Comparison of ENCODE assay signal across 25 cellular contexts in the genomic region with DNA sequence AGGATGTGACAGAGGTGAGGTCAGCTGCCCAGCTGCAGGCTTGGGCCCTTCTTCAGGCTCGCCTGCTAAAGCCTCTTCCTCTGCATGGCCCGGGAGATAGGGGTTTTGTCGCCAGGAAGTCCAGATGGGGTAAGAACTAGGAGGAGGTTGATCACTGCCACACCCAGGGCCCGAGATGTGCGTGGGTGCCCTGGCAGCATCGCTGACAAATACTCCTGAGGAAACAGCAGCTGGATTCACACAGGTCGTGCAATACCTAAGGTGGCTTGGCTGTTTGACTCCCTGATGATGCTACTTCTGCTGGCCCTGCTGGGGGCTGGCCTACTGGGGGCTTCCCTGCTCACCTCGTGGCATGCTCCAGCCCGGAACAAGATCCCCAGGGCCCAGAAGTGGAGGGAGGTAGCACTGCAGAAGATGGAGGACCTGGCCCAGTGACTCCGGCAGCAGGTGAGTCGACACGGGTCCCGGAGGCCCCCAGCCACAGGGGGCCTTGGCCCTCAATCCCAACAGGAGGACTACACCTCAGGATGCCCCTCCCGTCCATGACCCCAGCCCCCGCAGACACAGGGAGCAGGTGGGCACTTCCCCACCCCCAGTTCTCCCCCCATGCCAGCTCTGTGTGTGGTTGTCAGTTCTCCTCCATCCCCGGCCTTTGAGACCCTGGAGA. TPM values are rescaled to one million over a fixed set of nuclear protein-coding genes. Genes with fewer than 3 reads are reported as not detected.
DNase-seq lines count a peak whose midpoint lies in the region; ATAC-seq, FAIRE-seq and TF ChIP-seq lines count a peak whose summit lies in the region.
"Had no signal": no experiment of that assay in that cellular context is flagged by ENCODE, and none has a peak within 500 bp of the region (broad histone marks: within the 10 kb centered on the region; RNA-seq: fewer than 3 reads in every experiment).

No MANE protein-coding gene starts in this region.

- H3K14ac ChIP-seq in H1 (ENCODE audit: insufficient read length), result no peak overlapping the region

- CTCF ChIA-PET in activated CD4-positive, alpha-beta T cell treated with anti-CD3 and anti-CD28 coated beads, Interleukin-2, amount 10 ng/mL, durations not matched to agents 7 days and 5 days (lab: Charles Lee), result no interaction called here
- CTCF ChIA-PET in activated CD4-positive, alpha-beta memory T cell treated with anti-CD3 and anti-CD28 coated beads for 36 hours (lab: Charles Lee), result interaction anchor here (1.1 to 1.3 kb wide), 2 partner anchors 18 to 23 kb away, joined by 3 read pairs; no protein-coding TSS in a partner anchor
- CTCF ChIA-PET in H1 (lab: Charles Lee; ENCODE audit: partially characterized antibody), result interaction anchor here (0.9 to 27.2 kb wide), 5 partner anchors 10 to 105 kb away, joined by 3 to 513 read pairs (median 4); no protein-coding TSS in a partner anchor

- no peak overlapping the region for H2BK120ac ChIP-seq in H1 (replicated peaks; ENCODE audit: low read depth, low read length)

- peak; percentile 46 for ATAC-seq in upper lobe of right lung

- no peak overlapping the region for H2BK20ac ChIP-seq in H1 (ENCODE audit: low read length)

- no peak for FAIRE-seq in H1 (lab: Jason Lieb, UNC)
- FAIRE-seq: H54 had no signal

- H3K4me2 ChIP-seq in H1 (ENCODE audit: insufficient read depth in 1 of 2, low read depth in 2 of 2, low read length in 2 of 2), result no peak overlapping the region
- H3K4me2 ChIP-seq: PC-9 had no signal

- H3K4me3 Mint-ChIP-seq in activated CD4-positive, alpha-beta T cell treated with anti-CD3 and anti-CD28 coated beads, Interleukin-2, amount 10 ng/mL, durations not matched to agents 7 days and 5 days, result no peak overlapping the region
- H3K4me3 Mint-ChIP-seq in activated CD4-positive, alpha-beta memory T cell treated with anti-CD3 and anti-CD28 coated beads for 36 hours, result peak overlapping the region; percentile 48

- no peaks in the 10 kb centered on the region for H3K79me1 ChIP-seq in H1 (ENCODE audit: low read depth, low read length)

- H4K8ac ChIP-seq in H1 (ENCODE audit: extremely low read depth, insufficient read depth, low read length), result peak overlapping the region; percentile 59; the same call in 1 of the 2 replicates

- H2AFZ ChIP-seq in H1 (ENCODE audit: low read length), result no peak overlapping the region
- H2AFZ ChIP-seq: PC-9 had no signal

- no peaks in the 10 kb centered on the region for H4K20me1 ChIP-seq in H1 (replicated peaks in 1 of 2; ENCODE audit: control insufficient read depth in 1 of 2, insufficient read depth in 2 of 2, low read length in 2 of 2)

- TF ChIP-seq EP300 in H1 (IDR thresholded peaks at IDR 0.05; ENCODE audit: borderline replicate concordance in 1 of 2, low read depth in 2 of 2, low read length in 2 of 2), result no peak
- TF ChIP-seq EP300 in transverse colon (IDR thresholded peaks at IDR 0.05; ENCODE audit: low read depth), result no peak

- H3K4me3 ChIP-seq in H1 (ENCODE audit: extremely low read depth in 1 of 4, insufficient read depth in 2 of 4, low read depth in 3 of 4, low read length in 4 of 4) (no peak overlapping the region), upper lobe of right lung (no peak overlapping the region), transverse colon (no peak overlapping the region)
- H3K4me3 ChIP-seq: PC-9, SK-N-MC had no signal

- intact Hi-C loops in activated CD4-positive, alpha-beta memory T cell treated with anti-CD3 and anti-CD28 coated beads for 36 hours (cut with micrococcal nuclease), result no loop called here
- intact Hi-C loops in upper lobe of right lung (cut with DNase I) (no loop called here), transverse colon (cut with DNase I; ENCODE audit: low total_unique reads) (no loop called here)

- no peak overlapping the region for H4K91ac ChIP-seq in H1 (replicated peaks; ENCODE audit: insufficient read length, low read length)

- H2BK15ac ChIP-seq in H1 (ENCODE audit: low read length), result no peak overlapping the region

- no peak for TF ChIP-seq POLR2A in H1 (IDR thresholded peaks at IDR 0.05; ENCODE audit: control extremely low read depth in 1 of 2, low read depth in 2 of 2, low read length in 2 of 2)
- TF ChIP-seq POLR2A in transverse colon (IDR thresholded peaks at IDR 0.05), result no peak

- H3K27me3 ChIP-seq in H1 (replicated peaks in 1 of 4; ENCODE audit: control insufficient read depth in 3 of 4, extremely low read depth in 1 of 4, insufficient read depth in 3 of 4, low read length in 3 of 4) (no peaks in the 10 kb centered on the region; a peak in 1 of 7 replicates), upper lobe of right lung (peaks cover 4% of the 10 kb centered on the region), transverse colon (peaks cover 15% of the 10 kb centered on the region)

- in situ Hi-C loops in transverse colon (cut with MboI; ENCODE audit: low pct_ligation_motif_present in 1 of 4, low pct_unique_long_range_greater_than_20kb in 1 of 4, low sequenced_read_pairs in 3 of 4), result no loop called here

- no peak overlapping the region for H3K56ac ChIP-seq in H1 (replicated peaks; ENCODE audit: insufficient read length, low read depth, low read length)

- H3K27ac Mint-ChIP-seq in activated CD4-positive, alpha-beta T cell treated with anti-CD3 and anti-CD28 coated beads, Interleukin-2, amount 10 ng/mL, durations not matched to agents 7 days and 5 days, result peak overlapping the region; percentile 16
- H3K27ac Mint-ChIP-seq in activated CD4-positive, alpha-beta memory T cell treated with anti-CD3 and anti-CD28 coated beads for 36 hours, result peak overlapping the region; percentile 69

- peaks cover 5% of the 10 kb centered on the region for H3K27me3 Mint-ChIP-seq in activated CD4-positive, alpha-beta T cell treated with anti-CD3 and anti-CD28 coated beads, Interleukin-2, amount 10 ng/mL, durations not matched to agents 7 days and 5 days
- H3K27me3 Mint-ChIP-seq in activated CD4-positive, alpha-beta memory T cell treated with anti-CD3 and anti-CD28 coated beads for 36 hours, result peaks cover 16% of the 10 kb centered on the region

- POLR2A ChIA-PET in activated CD4-positive, alpha-beta T cell treated with anti-CD3 and anti-CD28 coated beads, Interleukin-2, amount 10 ng/mL, durations not matched to agents 7 days and 5 days (lab: Charles Lee), result no interaction called here
- POLR2A ChIA-PET in activated CD4-positive, alpha-beta memory T cell treated with anti-CD3 and anti-CD28 coated beads for 36 hours (lab: Charles Lee), result no interaction called here
- POLR2A ChIA-PET in H1 (lab: Charles Lee; ENCODE audit: partially characterized antibody), result interaction anchor here (0.9 to 11.1 kb wide), 4 partner anchors 7 to 14 kb away, joined by 3 to 80 read pairs (median 3); no protein-coding TSS in a partner anchor

- H3K36me3 Mint-ChIP-seq in activated CD4-positive, alpha-beta T cell treated with anti-CD3 and anti-CD28 coated beads, Interleukin-2, amount 10 ng/mL, durations not matched to agents 7 days and 5 days (ENCODE audit: low read depth), result no peaks in the 10 kb centered on the region
- H3K36me3 Mint-ChIP-seq in activated CD4-positive, alpha-beta memory T cell treated with anti-CD3 and anti-CD28 coated beads for 36 hours, result no peaks in the 10 kb centered on the region

- no peaks in the 10 kb centered on the region for H3K36me3 ChIP-seq in H1 (ENCODE audit: control insufficient read depth in 2 of 4, insufficient read depth in 4 of 4, low read length in 3 of 4)
- no peaks in the 10 kb centered on the region for H3K36me3 ChIP-seq in upper lobe of right lung
- no peaks in the 10 kb centered on the region for H3K36me3 ChIP-seq in transverse colon

- no peak overlapping the region for H3K9ac ChIP-seq in H1 (replicated peaks in 1 of 4; ENCODE audit: extremely low read depth in 1 of 4, low read depth in 3 of 4, low read length in 3 of 4)

- no peaks in the 10 kb centered on the region for H3K9me3 ChIP-seq in H1 (ENCODE audit: insufficient read depth in 2 of 2, low read depth in 1 of 2, low read length in 1 of 2)
- H3K9me3 ChIP-seq in upper lobe of right lung, result no peaks in the 10 kb centered on the region
- no peaks in the 10 kb centered on the region for H3K9me3 ChIP-seq in transverse colon

- H3K79me2 ChIP-seq in H1 (ENCODE audit: control insufficient read depth in 1 of 2, insufficient read depth in 2 of 2, low read length in 2 of 2), result no peaks in the 10 kb centered on the region

- no peaks in the 10 kb centered on the region for H3K9me3 Mint-ChIP-seq in activated CD4-positive, alpha-beta T cell treated with anti-CD3 and anti-CD28 coated beads, Interleukin-2, amount 10 ng/mL, durations not matched to agents 7 days and 5 days
- no peaks in the 10 kb centered on the region for H3K9me3 Mint-ChIP-seq in activated CD4-positive, alpha-beta memory T cell treated with anti-CD3 and anti-CD28 coated beads for 36 hours

- WGBS in H1 (ENCODE audit: extremely low coverage in 1 of 2, insufficient coverage in 1 of 2, insufficient read length in 1 of 2, insufficient replicate concordance in 2 of 2, low coverage in 1 of 2, low lambda C conversion rate in 2 of 2, missing lambda C conversion rate in 1 of 2), 2 experiments, result 89% methylated on average over 16 of the region's 16 CpGs; no CpG with 5 or more reads in 1 of the 2 experiments
- WGBS in transverse colon (ENCODE audit: low coverage in 1 of 2), 2 donors, result 47% methylated on average over 7 of the region's 16 CpGs; no CpG with 5 or more reads in 1 of the 2 donors

- no peak overlapping the region for H2BK12ac ChIP-seq in H1 (ENCODE audit: low read depth, low read length)

- H3K18ac ChIP-seq in H1 (ENCODE audit: extremely low read depth, low read length), result no peak overlapping the region

- H2BK5ac ChIP-seq in H1 (ENCODE audit: low read depth, low read length), result no peak overlapping the region

- TF ChIP-seq CTCF in H1 (IDR thresholded peaks at IDR 0.05; ENCODE audit: control extremely low read depth in 1 of 3, insufficient read depth in 1 of 3, low read depth in 1 of 3, low read length in 3 of 3) (no peak), upper lobe of right lung (IDR thresholded peaks at IDR 0.05) (no peak), transverse colon (IDR thresholded peaks at IDR 0.05) (no peak)

- no peak for TF ChIP-seq RAD21 in H1 (IDR thresholded peaks at IDR 0.05 in 1 of 2, conservative IDR thresholded peaks at IDR 0.05 in 1 of 2; ENCODE audit: low read depth in 2 of 2, low read length in 2 of 2)

- H4K5ac ChIP-seq in H1 (ENCODE audit: insufficient read length, low read depth, low read length), result no peak overlapping the region

- no peak overlapping the region for H3K27ac ChIP-seq in H1 (ENCODE audit: low read depth, low read length)
- no peak overlapping the region for H3K27ac ChIP-seq in upper lobe of right lung
- no peak overlapping the region for H3K27ac ChIP-seq in transverse colon
- H3K27ac ChIP-seq: 22Rv1, PC-9, SK-N-MC had no signal

- H3K23me2 ChIP-seq in H1 (ENCODE audit: low read depth, low read length), result no peaks in the 10 kb centered on the region

- H3K4me1 Mint-ChIP-seq in activated CD4-positive, alpha-beta T cell treated with anti-CD3 and anti-CD28 coated beads, Interleukin-2, amount 10 ng/mL, durations not matched to agents 7 days and 5 days, result peaks cover 7% of the 10 kb centered on the region
- peaks cover 4% of the 10 kb centered on the region for H3K4me1 Mint-ChIP-seq in activated CD4-positive, alpha-beta memory T cell treated with anti-CD3 and anti-CD28 coated beads for 36 hours (ENCODE audit: low read depth)

- no peaks in the 10 kb centered on the region for H3K4me1 ChIP-seq in H1 (replicated peaks in 1 of 4; ENCODE audit: control insufficient read depth in 3 of 4, insufficient read depth in 4 of 4, low read length in 3 of 4)
- H3K4me1 ChIP-seq in upper lobe of right lung, result no peaks in the 10 kb centered on the region
- no peaks in the 10 kb centered on the region for H3K4me1 ChIP-seq in transverse colon

- no peak overlapping the region for H2AK5ac ChIP-seq in H1 (ENCODE audit: low read depth, low read length)

- H3K4ac ChIP-seq in H1 (replicated peaks; ENCODE audit: insufficient read length, low read depth, low read length), result no peak overlapping the region

- no peak for DNase-seq in activated CD4-positive, alpha-beta T cell treated with anti-CD3 and anti-CD28 coated beads, Interleukin-2, amount 10 ng/mL, durations not matched to agents 7 days and 5 days
- DNase-seq in activated CD4-positive, alpha-beta T cell treated with anti-CD3 and anti-CD28 coated beads, Interleukin-2, amount 50 U/mL, for 4 hours, result no peak
- DNase-seq in activated CD4-positive, alpha-beta memory T cell treated with anti-CD3 and anti-CD28 coated beads for 36 hours, result peak; percentile 33
- no peak for DNase-seq in H1 (ENCODE audit: low read depth in 1 of 2, low spot score in 2 of 2)
- no peak for DNase-seq in upper lobe of right lung
- no peak for DNase-seq in transverse colon
- no peak for DNase-seq in foreskin melanocyte
- DNase-seq in NCI-H1105 treated with DMSO at 0.1 percent for 48 hours (lab: John Stamatoyannopoulos, UW), result no peak
- DNase-seq: ACHN, C1 segment of cervical spinal cord, EL, GF-D8, Kasumi-1, NCI-H1048, NCI-H1436, NCI-H1930, NCI-H2227 treated with DMSO at 0.1 percent for 48 hours, NCI-H510A, NCI-H748 treated with DMSO at 0.1 percent for 48 hours, PC-9, RPMI8226, SHP77 treated with DMSO at 0.1 percent for 48 hours had no signal

- no peak overlapping the region for H3K23ac ChIP-seq in H1 (ENCODE audit: insufficient read length)

RNA-seq across cellular contexts. Expression of a gene that starts 29.6 kb away (rescaled TPM):
- total RNA-seq in activated CD4-positive, alpha-beta T cell treated with anti-CD3 and anti-CD28 coated beads, Interleukin-2, amount 10 ng/mL, durations not matched to agents 7 days and 5 days, result 1 to 10 TPM; 6.1 to 7.6 TPM
- total RNA-seq in activated CD4-positive, alpha-beta memory T cell treated with anti-CD3 and anti-CD28 coated beads for 36 hours, result 1 to 10 TPM; 4.4 to 5.3 TPM
- 43.5 and 47.3 TPM in 2 replicates for total RNA-seq in H1 (2021; fragmentation: NEBNext Ultra II Directional; extraction: Animal tissue kit (Norgen Biotek cat#: 25700))
- 41.2 and 67.2 TPM in 2 replicates for polyA plus RNA-seq in H1 (2011; rRNA removed)
- polyA plus RNA-seq in H1 (2011; cell fraction: cytosol; rRNA removed), result 55.2 TPM
- polyA plus RNA-seq in H1 (2011; cell fraction: nucleus; rRNA removed), result 219 TPM
- polyA plus RNA-seq in H1 (2012, experiment 1 of 2), result 49.6 to 60.3 TPM (median 56.9 TPM) in 4 replicates
- 29.1 TPM for polyA plus RNA-seq in H1 (2012, experiment 2 of 2)
- 11.5 TPM for polyA plus RNA-seq in H1 (2013, experiment 1 of 2)
- 10.3 TPM for polyA plus RNA-seq in H1 (2013, experiment 2 of 2)
- 25.1 and 26.5 TPM in 2 replicates for polyA minus RNA-seq in H1 (2011; rRNA and poly(A)+ RNA removed)
- polyA minus RNA-seq in H1 (2011; cell fraction: cytosol; rRNA and poly(A)+ RNA removed), result 23.8 TPM
- 51.8 TPM for polyA minus RNA-seq in H1 (2011; cell fraction: nucleus; rRNA and poly(A)+ RNA removed)
- total RNA-seq in upper lobe of right lung (30.9 TPM), transverse colon (100 to 1,000 TPM in 2 of 4 donors, 10 to 100 TPM in 2; 90.8 to 349 (median 141) TPM)
